In the genomic region with DNA sequence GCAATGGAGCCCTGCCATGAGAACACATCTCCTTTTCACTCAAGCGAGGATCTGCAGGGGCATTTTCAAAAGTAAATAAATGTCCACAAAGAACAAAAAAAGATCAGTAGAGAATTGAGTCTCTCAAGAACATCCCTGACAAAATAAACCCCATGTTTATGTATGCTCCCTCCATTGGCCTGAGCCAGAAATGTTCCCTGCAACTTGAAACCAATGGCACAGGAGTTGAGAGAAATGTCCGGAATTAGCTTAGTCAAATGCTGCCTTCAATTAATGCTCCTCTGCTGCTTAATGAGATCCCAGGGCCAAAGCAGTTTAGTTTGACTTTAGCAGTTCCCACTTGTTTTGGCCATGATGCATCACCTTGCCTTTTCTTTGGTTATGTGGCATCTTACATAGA, we compare ENCODE assay signal across 30 cellular contexts.
"Had no signal": no experiment of that assay in that cellular context is flagged by ENCODE, and none has a peak within 500 bp of the region (broad histone marks: within the 10 kb centered on the region; RNA-seq: fewer than 3 reads in every experiment).

No MANE protein-coding gene starts in this region.

- FAIRE-seq: urothelium cell line had no signal

- H3K36me3 Mint-ChIP-seq: immature natural killer cell; naive thymus-derived CD8-positive, alpha-beta T cell; stimulated activated effector memory CD8-positive, alpha-beta T cell treated with anti-CD3 and anti-CD28 coated beads, Interleukin-12 subunit alpha, Interleukin-12 subunit beta, amount 100 ng/mL, for 72 hours had no signal

- H3K27ac ChIP-seq: colonic mucosa, esophagus squamous epithelium, lower lobe of right lung, ovary, psoas muscle, sigmoid colon, stomach, testis, tibial artery, upper lobe of left lung had no signal

- H3K4me1 ChIP-seq: colonic mucosa, psoas muscle, sigmoid colon had no signal

- H3K4me1 Mint-ChIP-seq: immature natural killer cell had no signal

- H3K27me3 ChIP-seq: colonic mucosa, ovary, sigmoid colon, testis, tibial artery, upper lobe of left lung had no signal

- DNase-seq: colonic mucosa; dermis blood vessel endothelial cell; effector memory CD8-positive, alpha-beta T cell; erythroblast; esophagus squamous epithelium; hypothalamus; immature natural killer cell; islet precursor cell; kidney glomerular epithelial cell; left colon; left ventricle myocardium superior; lower lobe of right lung; naive thymus-derived CD8-positive, alpha-beta T cell; nephron progenitor cell; nucleus accumbens; ovary; posterior cingulate gyrus; psoas muscle; right cardiac atrium; sigmoid colon; stimulated activated CD4-positive, alpha-beta T cell treated with anti-CD3 and anti-CD28 coated beads, Interleukin-2, amount 100 ng/mL, for 24 hours; stimulated activated CD4-positive, alpha-beta T cell treated with anti-CD3 and anti-CD28 coated beads, Interleukin-4, amount 100 ng/mL, for 24 hours; stimulated activated naive CD4-positive, alpha-beta T cell treated with Interleukin-2 at 50 U/mL for 16 hours; stomach; substantia nigra; testis; tibial artery; upper lobe of left lung had no signal

- ATAC-seq: effector memory CD8-positive, alpha-beta T cell; left colon; left ventricle myocardium superior; lower lobe of right lung; naive thymus-derived CD8-positive, alpha-beta T cell; psoas muscle; right cardiac atrium; stimulated activated effector memory CD8-positive, alpha-beta T cell treated with anti-CD3 and anti-CD28 coated beads, Interleukin-12 subunit alpha, Interleukin-12 subunit beta, amount 100 ng/mL, for 72 hours had no signal

- H3K4me3 Mint-ChIP-seq: effector memory CD8-positive, alpha-beta T cell; immature natural killer cell; naive thymus-derived CD8-positive, alpha-beta T cell; nephron progenitor cell; stimulated activated effector memory CD8-positive, alpha-beta T cell treated with anti-CD3 and anti-CD28 coated beads, Interleukin-12 subunit alpha, Interleukin-12 subunit beta, amount 100 ng/mL, for 72 hours had no signal

- H3K9me3 ChIP-seq: colonic mucosa, esophagus squamous epithelium, lower lobe of right lung, ovary, psoas muscle, sigmoid colon, stomach, testis, tibial artery, upper lobe of left lung had no signal

- H3K9me3 Mint-ChIP-seq: effector memory CD8-positive, alpha-beta T cell; immature natural killer cell; naive thymus-derived CD8-positive, alpha-beta T cell; nephron progenitor cell; stimulated activated effector memory CD8-positive, alpha-beta T cell treated with anti-CD3 and anti-CD28 coated beads, Interleukin-12 subunit alpha, Interleukin-12 subunit beta, amount 100 ng/mL, for 72 hours had no signal

- H3K27ac Mint-ChIP-seq: effector memory CD8-positive, alpha-beta T cell; immature natural killer cell; naive thymus-derived CD8-positive, alpha-beta T cell; stimulated activated effector memory CD8-positive, alpha-beta T cell treated with anti-CD3 and anti-CD28 coated beads, Interleukin-12 subunit alpha, Interleukin-12 subunit beta, amount 100 ng/mL, for 72 hours had no signal

- H3K4me3 ChIP-seq: colonic mucosa, esophagus squamous epithelium, lower lobe of right lung, ovary, psoas muscle, sigmoid colon, stomach, testis, tibial artery, upper lobe of left lung had no signal

- H3K36me3 ChIP-seq: colonic mucosa, esophagus squamous epithelium, lower lobe of right lung, ovary, sigmoid colon, stomach, tibial artery, upper lobe of left lung had no signal
